Comparison of ENCODE assay signal across 8 cellular contexts in genomic region chr7:16982640-16983103, GRCh38.
DNase-seq lines count a peak whose midpoint lies in the region; ATAC-seq and TF ChIP-seq lines count a peak whose summit lies in the region.

No MANE protein-coding gene starts in this region.

- H3K27ac ChIP-seq in CD8-positive, alpha-beta memory T cell (ENCODE audit: low read depth, low read length): no peak overlapping the region

- DNase-seq in CD8-positive, alpha-beta memory T cell: peak in 3 of 5 donors; percentile 27 to 49 (median 29)
- peak; percentile 19 for DNase-seq in GM20000 (ENCODE audit: low spot score)
- peak; percentile 5 for DNase-seq in NCI-H345 (lab: John Stamatoyannopoulos, UW)
- DNase-seq in activated T-cell treated with anti-CD3 and anti-CD28 coated beads, Interleukin-2, amount 50 U/mL, for 4 hours: peak; percentile 9
- DNase-seq in germinal center (ENCODE audit: low spot score): peak; percentile 29
- peak; percentile 70 for DNase-seq in renal cortical epithelial cell (ENCODE audit: low read depth)
- DNase-seq in GF-D8 (lab: John Stamatoyannopoulos, UW): no peak

- no peaks in the 10 kb centered on the region for H3K36me3 ChIP-seq in CD8-positive, alpha-beta memory T cell (ENCODE audit: insufficient read depth, low read length)

- H3K27ac Mint-ChIP-seq in CD8-positive, alpha-beta memory T cell: no peak overlapping the region

- no peaks in the 10 kb centered on the region for H3K9me3 ChIP-seq in CD8-positive, alpha-beta memory T cell (ENCODE audit: low read length)

- POLR2A ChIA-PET in CD8-positive, alpha-beta memory T cell (lab: Charles Lee): interaction anchor here (0.7 to 1.2 kb wide), 2 partner anchors 23 to 316 kb away, joined by 3 to 9 read pairs; no protein-coding TSS in a partner anchor

- peak overlapping the region in 1 of 7 donors; percentile 9 for H3K4me3 Mint-ChIP-seq in CD8-positive, alpha-beta memory T cell
- H3K4me3 Mint-ChIP-seq in activated T-cell treated with anti-CD3 and anti-CD28 coated beads, Interleukin-2, amount 50 U/mL, for 4 hours: no peak overlapping the region

- H3K27me3 Mint-ChIP-seq in CD8-positive, alpha-beta memory T cell: peaks cover 3 to 13% of the 10 kb centered on the region in 2 donors
- peaks cover 4% of the 10 kb centered on the region for H3K27me3 Mint-ChIP-seq in activated T-cell treated with anti-CD3 and anti-CD28 coated beads, Interleukin-2, amount 50 U/mL, for 4 hours (ENCODE audit: low read depth)

- peaks cover 2 to 5% (median 4%) of the 10 kb centered on the region in 3 donors for H3K4me1 Mint-ChIP-seq in CD8-positive, alpha-beta memory T cell
- peaks cover 2% of the 10 kb centered on the region for H3K4me1 Mint-ChIP-seq in activated T-cell treated with anti-CD3 and anti-CD28 coated beads, Interleukin-2, amount 50 U/mL, for 4 hours (ENCODE audit: low read depth)

- TF ChIP-seq CTCF in GM20000 (IDR thresholded peaks at IDR 0.05; ENCODE audit: extremely low read depth, missing control alignments): peak; percentile 84

- peak in 1 of 2 donors; percentile 55 for ATAC-seq in activated T-cell treated with anti-CD3 and anti-CD28 coated beads, Interleukin-2, amount 50 U/mL, for 4 hours
- ATAC-seq in GM18520 (IDR thresholded peaks at IDR 0.05; ENCODE audit: unreplicated experiment): no peak

- no peaks in the 10 kb centered on the region for H3K27me3 ChIP-seq in CD8-positive, alpha-beta memory T cell (ENCODE audit: insufficient read depth, low read length, poor library complexity, severe bottlenecking)

- H3K4me1 ChIP-seq in CD8-positive, alpha-beta memory T cell (ENCODE audit: insufficient read depth, low read length): no peaks in the 10 kb centered on the region

- CTCF ChIA-PET in CD8-positive, alpha-beta memory T cell (lab: Charles Lee): interaction anchor here (0.6 to 3.4 kb wide), 16 partner anchors 11 to 1666 kb away, joined by 3 to 12 read pairs (median 4); partner anchors contain the start of gene AHR

- H3K9me3 Mint-ChIP-seq in CD8-positive, alpha-beta memory T cell: no peaks in the 10 kb centered on the region
- no peaks in the 10 kb centered on the region for H3K9me3 Mint-ChIP-seq in activated T-cell treated with anti-CD3 and anti-CD28 coated beads, Interleukin-2, amount 50 U/mL, for 4 hours

- no peaks in the 10 kb centered on the region for H3K36me3 Mint-ChIP-seq in CD8-positive, alpha-beta memory T cell
- no peaks in the 10 kb centered on the region for H3K36me3 Mint-ChIP-seq in activated T-cell treated with anti-CD3 and anti-CD28 coated beads, Interleukin-2, amount 50 U/mL, for 4 hours (ENCODE audit: insufficient read depth)

- H3K4me3 ChIP-seq in CD8-positive, alpha-beta memory T cell (ENCODE audit: low read length): no peak overlapping the region
